In genomic region chr16:84526794-84527485, GRCh38 we compare ENCODE assay signal across 9 cellular contexts. TPM values are rescaled to one million over a fixed set of nuclear protein-coding genes. Genes with fewer than 3 reads are reported as not detected.
DNase-seq lines count a peak whose midpoint lies in the region; ATAC-seq and TF ChIP-seq lines count a peak whose summit lies in the region.
"Had no signal": no experiment of that assay in that cellular context is flagged by ENCODE, and none has a peak within 500 bp of the region (broad histone marks: within the 10 kb centered on the region; RNA-seq: fewer than 3 reads in every experiment).

No MANE protein-coding gene starts in this region.

- TF ChIP-seq POLR2A in heart left ventricle (IDR thresholded peaks at IDR 0.05): peak in 1 of 2 donors; percentile 18

- WGBS in heart left ventricle, 4 donors: 29 to 41% (median 35%) methylated on average over 24 to 25 of the region's 25 CpGs

- peaks cover 0 to 7% (median 0%) of the 10 kb centered on the region in 12 donors for H3K9me3 ChIP-seq in heart left ventricle
- peaks cover 6% of the 10 kb centered on the region for H3K9me3 ChIP-seq in neuron (ENCODE audit: low read length)

- intact Hi-C loops in heart left ventricle (cut with DNase I): loop anchor here in 1 of 10 donors (10.0 kb wide), 1 partner anchor 438 kb away; no protein-coding TSS in a partner anchor
- intact Hi-C loops in cardiac septum (cut with DNase I): no loop called here

- DNase-seq in heart left ventricle (peak in 3 of 5 donors; percentile 40 to 62 (median 41)), cardiac septum (ENCODE audit: low spot score) (no peak), fibroblast of mammary gland (ENCODE audit: low read depth) (peak; percentile 80), GM10266 (ENCODE audit: extremely low spot score) (no peak), NOMO-1 (lab: John Stamatoyannopoulos, UW; ENCODE audit: unreplicated experiment in 2 of 2) (no peak), NOMO-1 treated with DMSO at 0.1 percent for 48 hours (lab: John Stamatoyannopoulos, UW; ENCODE audit: unreplicated experiment) (no peak)
- DNase-seq in activated CD4-positive, alpha-beta T cell treated with anti-CD3 and anti-CD28 coated beads for 48 hours: no peak
- DNase-seq: SW 1271 had no signal

- H3K36me3 ChIP-seq in heart left ventricle (no peaks in the 10 kb centered on the region), neuron (ENCODE audit: insufficient read depth, low read length) (no peaks in the 10 kb centered on the region)

- TF ChIP-seq CTCF in heart left ventricle (IDR thresholded peaks at IDR 0.05) (no peak), fibroblast of mammary gland (conservative IDR thresholded peaks at IDR 0.05; ENCODE audit: control insufficient read depth, insufficient read depth, low read depth, low read length) (no peak), GM10266 (IDR thresholded peaks at IDR 0.05; ENCODE audit: control insufficient read depth, insufficient read depth, low read depth, missing control alignments) (no peak)

- H2AFZ ChIP-seq in neuron (ENCODE audit: low read depth, low read length): peak overlapping the region; percentile 1

- H3K4me3 ChIP-seq in heart left ventricle (peak overlapping the region in 8 of 12 donors; percentile 2 to 36 (median 28)), fibroblast of mammary gland (ENCODE audit: control insufficient read depth, low read depth, low read length) (no peak overlapping the region), neuron (ENCODE audit: low read length) (no peak overlapping the region)

- H3K27me3 ChIP-seq in heart left ventricle: no peaks in the 10 kb centered on the region
- H3K27me3 ChIP-seq in neuron (ENCODE audit: insufficient read depth, low read length): no peaks in the 10 kb centered on the region

- peak; percentile 21 to 68 (median 52) for ATAC-seq in heart left ventricle

- peak overlapping the region; percentile 45 to 85 (median 73) for H3K27ac ChIP-seq in heart left ventricle

- peaks cover 8 to 36% (median 23%) of the 10 kb centered on the region in 12 donors for H3K4me1 ChIP-seq in heart left ventricle
- peaks cover 6% of the 10 kb centered on the region for H3K4me1 ChIP-seq in neuron (ENCODE audit: insufficient read depth, low read length)

RNA-seq across cellular contexts. Expression of gene MEAK7, which starts 22.5 kb away (rescaled TPM):
- total RNA-seq in heart left ventricle: 10 to 100 TPM in 1 of 9 donors, 1 to 10 TPM in 8; 4.0 to 13.2 (median 5.5) TPM
- 1 to 10 TPM; 2.2 to 4.0 TPM for polyA plus RNA-seq in heart left ventricle
- 8.5 TPM for total RNA-seq in cardiac septum

Comparison
In these comparisons a context has a peak if more than half of its experiments do, and no peak if none do; other contexts are left out.
1. DNase-seq: peak in heart left ventricle (3 of 5) and fibroblast of mammary gland (single experiment); none in cardiac septum (single experiment), GM10266 (single experiment), activated CD4-positive, alpha-beta T cell treated with anti-CD3 and anti-CD28 coated beads for 48 hours (single experiment), NOMO-1 (0 of 2) and NOMO-1 treated with DMSO at 0.1 percent for 48 hours (single experiment).
2. H3K4me3 ChIP-seq: peak in heart left ventricle (8 of 12); none in fibroblast of mammary gland (single experiment) and neuron (single experiment).